In genomic region chr2:43152711-43153627, GRCh38 we compare ENCODE assay signal across 15 cellular contexts.
A peak's percentile ranks its signal among the peaks of the same experiment; 100 is the strongest.
DNase-seq lines count a peak whose midpoint lies in the region; ATAC-seq and TF ChIP-seq lines count a peak whose summit lies in the region.
"Had no signal": no experiment of that assay in that cellular context is flagged by ENCODE, and none has a peak within 500 bp of the region (broad histone marks: within the 10 kb centered on the region; RNA-seq: fewer than 3 reads in every experiment).

No MANE protein-coding gene starts in this region.

- H3K36me3 Mint-ChIP-seq in stimulated activated naive CD8-positive, alpha-beta T cell treated with anti-CD3 and anti-CD28 coated beads, Interleukin-15, Interleukin-2, amounts not matched to agents 100 ng/mL and 50 ng/mL, for 24 hours (ENCODE audit: low read depth) = no peaks in the 10 kb centered on the region
- peaks cover 2% of the 10 kb centered on the region for H3K36me3 Mint-ChIP-seq in central memory CD8-positive, alpha-beta T cell (ENCODE audit: insufficient read depth)
- H3K36me3 Mint-ChIP-seq: mesothelial cell of epicardium had no signal

- ATAC-seq in stimulated activated naive CD8-positive, alpha-beta T cell treated with anti-CD3 and anti-CD28 coated beads, Interleukin-15, amount 100 ng/mL, for 72 hours = no peak
- no peak for ATAC-seq in central memory CD8-positive, alpha-beta T cell (replicated peaks; ENCODE audit: extremely low read depth, poor library complexity, severe bottlenecking)
- ATAC-seq in upper lobe of right lung = peak; percentile 56

- no peaks in the 10 kb centered on the region for H3K9me3 ChIP-seq in upper lobe of right lung
- H3K9me3 ChIP-seq in A673 (ENCODE audit: low read depth, low read length, poor library complexity, severe bottlenecking) = no peaks in the 10 kb centered on the region

- no peak overlapping the region for H3K4me3 ChIP-seq in mesendoderm (ENCODE audit: low read length)
- H3K4me3 ChIP-seq in upper lobe of right lung = no peak overlapping the region
- H3K4me3 ChIP-seq in A673 (ENCODE audit: low read depth, low read length, poor library complexity, severe bottlenecking) = no peak overlapping the region

- no peak overlapping the region for H2BK15ac ChIP-seq in mesendoderm (replicated peaks; ENCODE audit: low read depth)

- no peak overlapping the region for H3K56ac ChIP-seq in mesendoderm (ENCODE audit: low read length)

- no peak overlapping the region for H4K8ac ChIP-seq in mesendoderm (ENCODE audit: low read depth, low read length)

- peak overlapping the region; percentile 55 for H3K27ac Mint-ChIP-seq in stimulated activated naive CD8-positive, alpha-beta T cell treated with anti-CD3 and anti-CD28 coated beads, Interleukin-15, Interleukin-2, amounts not matched to agents 100 ng/mL and 50 ng/mL, for 24 hours
- H3K27ac Mint-ChIP-seq in stimulated activated naive CD8-positive, alpha-beta T cell treated with anti-CD3 and anti-CD28 coated beads, Interleukin-15, amount 100 ng/mL, for 72 hours = peak overlapping the region in 1 of 2 donors; percentile 85
- H3K27ac Mint-ChIP-seq in central memory CD8-positive, alpha-beta T cell (ENCODE audit: low read depth) = peak overlapping the region; percentile 58
- H3K27ac Mint-ChIP-seq: mesothelial cell of epicardium had no signal

- no peaks in the 10 kb centered on the region for H3K9me3 Mint-ChIP-seq in stimulated activated naive CD8-positive, alpha-beta T cell treated with anti-CD3 and anti-CD28 coated beads, Interleukin-15, Interleukin-2, amounts not matched to agents 100 ng/mL and 50 ng/mL, for 24 hours
- H3K9me3 Mint-ChIP-seq in stimulated activated naive CD8-positive, alpha-beta T cell treated with anti-CD3 and anti-CD28 coated beads, Interleukin-15, amount 100 ng/mL, for 72 hours = no peaks in the 10 kb centered on the region
- no peaks in the 10 kb centered on the region for H3K9me3 Mint-ChIP-seq in central memory CD8-positive, alpha-beta T cell
- H3K9me3 Mint-ChIP-seq: mesothelial cell of epicardium had no signal

- CTCF ChIA-PET in A673 (lab: Charles Lee) = no interaction called here

- no TSS peak for BruUV-seq in A673 (replicated peaks; lab: Mats Ljungman, UMichigan)

- no peak overlapping the region for H3K18ac ChIP-seq in mesendoderm (ENCODE audit: low read length)

- no peak overlapping the region for H4K5ac ChIP-seq in mesendoderm (ENCODE audit: low read length)

- no peak overlapping the region for H2BK120ac ChIP-seq in mesendoderm (ENCODE audit: low read depth, low read length)

- H3K27me3 Mint-ChIP-seq in stimulated activated naive CD8-positive, alpha-beta T cell treated with anti-CD3 and anti-CD28 coated beads, Interleukin-15, Interleukin-2, amounts not matched to agents 100 ng/mL and 50 ng/mL, for 24 hours = no peaks in the 10 kb centered on the region
- H3K27me3 Mint-ChIP-seq in stimulated activated naive CD8-positive, alpha-beta T cell treated with anti-CD3 and anti-CD28 coated beads, Interleukin-15, amount 100 ng/mL, for 72 hours = no peaks in the 10 kb centered on the region
- no peaks in the 10 kb centered on the region for H3K27me3 Mint-ChIP-seq in central memory CD8-positive, alpha-beta T cell

- H3K4me2 ChIP-seq in mesendoderm (ENCODE audit: low read length) = no peak overlapping the region

- H3K27ac ChIP-seq in mesendoderm (ENCODE audit: low read depth, low read length) (no peak overlapping the region), upper lobe of right lung (no peak overlapping the region), A673 (ENCODE audit: low read depth, low read length, poor library complexity, severe bottlenecking) (no peak overlapping the region)
- H3K27ac ChIP-seq: brain microvascular endothelial cell, C4-2B had no signal

- POLR2A ChIA-PET in A673 (lab: Charles Lee; ENCODE audit: low non-redundant PET) = no interaction called here

- H3K79me1 ChIP-seq in mesendoderm (ENCODE audit: low read length) = no peaks in the 10 kb centered on the region

- no peak overlapping the region for H2BK5ac ChIP-seq in mesendoderm (ENCODE audit: low read length)

- H3K27me3 ChIP-seq in mesendoderm (ENCODE audit: insufficient read depth, low read length, poor library complexity) (no peaks in the 10 kb centered on the region), upper lobe of right lung (no peaks in the 10 kb centered on the region), A673 (replicated peaks; ENCODE audit: insufficient read depth, low read depth, low read length, poor library complexity) (no peaks in the 10 kb centered on the region)
- H3K27me3 ChIP-seq: brain microvascular endothelial cell had no signal

- no peak for DNase-seq in stimulated activated naive CD8-positive, alpha-beta T cell treated with anti-CD3 and anti-CD28 coated beads, Interleukin-15, amount 100 ng/mL, for 72 hours
- DNase-seq in central memory CD8-positive, alpha-beta T cell (ENCODE audit: low spot score in 2 of 2) = no peak
- DNase-seq in mesendoderm (no peak), upper lobe of right lung (peak; percentile 76), A673 (ENCODE audit: low spot score) (no peak), mucosa of gallbladder (ENCODE audit: low spot score) (no peak), NCI-H1417 treated with DMSO at 0.1 percent for 48 hours (lab: John Stamatoyannopoulos, UW) (no peak)
- DNase-seq: activated CD4-positive, CD25-positive, alpha-beta regulatory T cell treated with anti-CD3 and anti-CD28 coated beads, Interleukin-2, amount 50 U/mL, for 72 hours; brain microvascular endothelial cell; hypothalamus; NCI-H187; retina had no signal

- H3K4me3 Mint-ChIP-seq in stimulated activated naive CD8-positive, alpha-beta T cell treated with anti-CD3 and anti-CD28 coated beads, Interleukin-15, Interleukin-2, amounts not matched to agents 100 ng/mL and 50 ng/mL, for 24 hours = no peak overlapping the region
- H3K4me3 Mint-ChIP-seq in stimulated activated naive CD8-positive, alpha-beta T cell treated with anti-CD3 and anti-CD28 coated beads, Interleukin-15, amount 100 ng/mL, for 72 hours = peak overlapping the region in 1 of 2 donors; percentile 60
- H3K4me3 Mint-ChIP-seq in central memory CD8-positive, alpha-beta T cell = no peak overlapping the region
- H3K4me3 Mint-ChIP-seq: mesothelial cell of epicardium had no signal

- no peaks in the 10 kb centered on the region for H3K79me2 ChIP-seq in mesendoderm (ENCODE audit: control insufficient read depth, insufficient read depth, low read length)

- WGBS in mesendoderm (ENCODE audit: extremely low coverage, insufficient coverage, low lambda C conversion rate) = no CpG with 5 or more reads among the region's 10 CpGs

- no peak for TF ChIP-seq CTCF in upper lobe of right lung (IDR thresholded peaks at IDR 0.05)
- no peak for TF ChIP-seq CTCF in A673 (conservative IDR thresholded peaks at IDR 0.05; ENCODE audit: low read depth, low read length)

- H3K4me1 ChIP-seq in mesendoderm (ENCODE audit: control insufficient read depth, low read depth, low read length) (no peaks in the 10 kb centered on the region), upper lobe of right lung (peaks cover 22% of the 10 kb centered on the region), A673 (ENCODE audit: insufficient read depth, low read length, poor library complexity, severe bottlenecking) (no peaks in the 10 kb centered on the region)

- no peak overlapping the region for H2AK5ac ChIP-seq in mesendoderm (ENCODE audit: low read length)

- intact Hi-C loops in upper lobe of right lung (cut with DNase I) = no loop called here
- intact Hi-C loops in A673 (cut with micrococcal nuclease; ENCODE audit: unreplicated experiment) = no loop called here

- peak overlapping the region; percentile 66 for H3K23ac ChIP-seq in mesendoderm (ENCODE audit: low read length)

- H3K36me3 ChIP-seq in mesendoderm (ENCODE audit: control insufficient read depth, insufficient read depth, low read length) (no peaks in the 10 kb centered on the region), upper lobe of right lung (no peaks in the 10 kb centered on the region), A673 (ENCODE audit: insufficient read depth, low read length, poor library complexity, severe bottlenecking) (no peaks in the 10 kb centered on the region)
- H3K36me3 ChIP-seq: brain microvascular endothelial cell had no signal

- no peak overlapping the region for H3K9ac ChIP-seq in mesendoderm (ENCODE audit: low read length)

- no peak overlapping the region for H3K4ac ChIP-seq in mesendoderm (ENCODE audit: low read depth, low read length)

- H3K4me1 Mint-ChIP-seq in stimulated activated naive CD8-positive, alpha-beta T cell treated with anti-CD3 and anti-CD28 coated beads, Interleukin-15, Interleukin-2, amounts not matched to agents 100 ng/mL and 50 ng/mL, for 24 hours (ENCODE audit: low read depth) = peaks cover 65% of the 10 kb centered on the region
- H3K4me1 Mint-ChIP-seq in stimulated activated naive CD8-positive, alpha-beta T cell treated with anti-CD3 and anti-CD28 coated beads, Interleukin-15, amount 100 ng/mL, for 72 hours = peaks cover 75% of the 10 kb centered on the region
- H3K4me1 Mint-ChIP-seq in central memory CD8-positive, alpha-beta T cell = peaks cover 53% of the 10 kb centered on the region
